ENCODE assay signal across 9 cellular contexts in genomic region chr1:24929876-24930702, GRCh38. TPM values are rescaled to one million over a fixed set of nuclear protein-coding genes. Genes with fewer than 3 reads are reported as not detected.
A peak's percentile ranks its signal among the peaks of the same experiment; 100 is the strongest.
DNase-seq lines count a peak whose midpoint lies in the region; ATAC-seq and TF ChIP-seq lines count a peak whose summit lies in the region.
"Had no signal": no experiment of that assay in that cellular context is flagged by ENCODE, and none has a peak within 500 bp of the region (broad histone marks: within the 10 kb centered on the region; RNA-seq: fewer than 3 reads in every experiment).

Gene RUNX3 (minus strand): TSS chr1:24930276. CDS start chr1:24929868, 408 bp downstream.

- no peaks in the 10 kb centered on the region for H3K79me2 ChIP-seq in neural cell (replicated peaks; ENCODE audit: insufficient read depth, low read length)

- peak within 1 kb of the TSS; percentile 91 for H3K4me3 ChIP-seq in effector memory CD4-positive, alpha-beta T cell (ENCODE audit: insufficient read depth, low read depth, low read length, poor library complexity, severe bottlenecking)
- no peak within 1 kb of the TSS for H3K4me3 ChIP-seq in neural cell (ENCODE audit: low read length)
- H3K4me3 ChIP-seq in thymus (ENCODE audit: low read length): peak within 1 kb of the TSS; percentile 57

- no peak within 1 kb of the TSS for H2AFZ ChIP-seq in neural cell (ENCODE audit: low read depth, low read length)

- H3K36me3 ChIP-seq in effector memory CD4-positive, alpha-beta T cell (ENCODE audit: control insufficient read depth, insufficient read depth, low read length): peaks cover 18% of the 10 kb centered on the region
- no peaks in the 10 kb centered on the region for H3K36me3 ChIP-seq in neural cell (ENCODE audit: insufficient read depth, low read length)
- H3K36me3 ChIP-seq in thymus (ENCODE audit: control insufficient read depth, insufficient read depth): no peaks in the 10 kb centered on the region

- H4K20me1 ChIP-seq in neural cell (ENCODE audit: insufficient read depth): no peaks in the 10 kb centered on the region

- H3K9me2 ChIP-seq in neural cell (ENCODE audit: insufficient read depth, low read length): no peaks in the 10 kb centered on the region

- H3F3A ChIP-seq in neural cell (ENCODE audit: insufficient read depth, low read length, poor library complexity, severe bottlenecking): no peaks in the 10 kb centered on the region

- ATAC-seq in HG02840 (IDR thresholded peaks at IDR 0.05; ENCODE audit: low FRiP score, unreplicated experiment): peak; percentile 68

- no peak for TF ChIP-seq RAD21 in neural cell (conservative IDR thresholded peaks at IDR 0.05)

- TF ChIP-seq CTCF in neural cell (IDR thresholded peaks at IDR 0.05; ENCODE audit: poor library complexity, severe bottlenecking): no peak

- H3K4me1 ChIP-seq in effector memory CD4-positive, alpha-beta T cell (ENCODE audit: control insufficient read depth, insufficient read depth, low read length, poor library complexity, severe bottlenecking): peaks cover 46% of the 10 kb centered on the region
- peaks cover 23% of the 10 kb centered on the region for H3K4me1 ChIP-seq in thymus (ENCODE audit: control insufficient read depth, insufficient read depth, low read length)

- H3K27me3 ChIP-seq in effector memory CD4-positive, alpha-beta T cell (replicated peaks; ENCODE audit: control insufficient read depth, insufficient read depth, low read length, poor library complexity, severe bottlenecking): no peaks in the 10 kb centered on the region
- H3K27me3 ChIP-seq in neural cell (ENCODE audit: insufficient read depth, low read depth, low read length) (peaks cover 95% of the 10 kb centered on the region), thymus (ENCODE audit: control insufficient read depth, insufficient read depth) (peaks cover 46% of the 10 kb centered on the region)

- H3K9ac ChIP-seq in neural cell (ENCODE audit: low read length): no peak within 1 kb of the TSS

- TF ChIP-seq EP300 in neural cell (conservative IDR thresholded peaks at IDR 0.05; ENCODE audit: poor library complexity, severe bottlenecking): no peak

- H3K4me2 ChIP-seq in neural cell (ENCODE audit: low read length): no peak within 1 kb of the TSS

- DNase-seq in NCI-H2081 (lab: John Stamatoyannopoulos, UW) (peak; percentile 67 to 77), NCI-H2081 treated with DMSO at 0.1 percent for 48 hours (lab: John Stamatoyannopoulos, UW) (no peak), NCI-H1436 treated with DMSO at 0.1 percent for 48 hours (lab: John Stamatoyannopoulos, UW) (peak; percentile 49)
- DNase-seq in activated CD4-positive, alpha-beta T cell treated with anti-CD3 and anti-CD28 coated beads for 48 hours: peak; percentile 93
- DNase-seq in effector memory CD4-positive, alpha-beta T cell: peak; percentile 90 to 91 (median 90)

- peak within 1 kb of the TSS; percentile 96 for H3K27ac ChIP-seq in effector memory CD4-positive, alpha-beta T cell (ENCODE audit: insufficient read depth, low read length, poor library complexity, severe bottlenecking)
- H3K27ac ChIP-seq in neural cell (ENCODE audit: low read length) (no peak within 1 kb of the TSS), thymus (ENCODE audit: low read depth) (peak within 1 kb of the TSS; percentile 82)

- no peaks in the 10 kb centered on the region for H3K9me3 ChIP-seq in effector memory CD4-positive, alpha-beta T cell (ENCODE audit: control insufficient read depth, low read length)
- H3K9me3 ChIP-seq in neural cell (ENCODE audit: low read length) (no peaks in the 10 kb centered on the region), thymus (ENCODE audit: control insufficient read depth) (no peaks in the 10 kb centered on the region)

- WGBS in thymus: 1% methylated on average over 117 of the region's 117 CpGs

TF ChIP-seq in neural cell, 6 proteins besides CTCF, POLR2A, EP300 and RAD21:
- TF ChIP-seq POLR2AphosphoS5 (IDR thresholded peaks at IDR 0.05): no peak
- peak; percentile 96 for TF ChIP-seq EZH2 (IDR thresholded peaks at IDR 0.05; ENCODE audit: borderline replicate concordance, insufficient read depth, low read length, poor library complexity, severe bottlenecking)

RNA-seq across cellular contexts. Expression of gene RUNX3, which starts in this region (rescaled TPM):
- not detected in 2 replicates for polyA plus RNA-seq in neural cell
- not detected in 2 replicates for polyA minus RNA-seq in neural cell
- 13.6 TPM for polyA plus RNA-seq in thymus
- polyA plus RNA-seq: AG04450 had no signal

Comparison
In these comparisons a context has a peak if more than half of its experiments do, and no peak if none do; other contexts are left out.
1. RNA of gene RUNX3 (polyA plus RNA-seq): 13.6 TPM in thymus (single experiment); not detected in neural cell; every median in the first group is over 10 times any median in the second.